ENCODE assay signal across 17 cellular contexts in genomic region chr9:94142353-94142752, GRCh38. TPM values are rescaled to one million over a fixed set of nuclear protein-coding genes. Genes with fewer than 3 reads are reported as not detected.
DNase-seq lines count a peak whose midpoint lies in the region; ATAC-seq and TF ChIP-seq lines count a peak whose summit lies in the region.
"Had no signal": no experiment of that assay in that cellular context is flagged by ENCODE, and none has a peak within 500 bp of the region (broad histone marks: within the 10 kb centered on the region; RNA-seq: fewer than 3 reads in every experiment).

No MANE protein-coding gene starts in this region.

- POLR2A ChIA-PET in IMR-90 (lab: Charles Lee; ENCODE audit: unreplicated experiment), result interaction anchor here (0.6 kb wide), 1 partner anchor 82 kb away, joined by 3 read pairs; no protein-coding TSS in a partner anchor

- H3K4me3 ChIP-seq in IMR-90 (ENCODE audit: insufficient read depth, low read depth, low read length), result no peak overlapping the region
- no peak overlapping the region for H3K4me3 ChIP-seq in ascending aorta
- H3K4me3 ChIP-seq in lower lobe of right lung, result no peak overlapping the region
- no peak overlapping the region for H3K4me3 ChIP-seq in tibial artery
- H3K4me3 ChIP-seq: A549, SK-N-MC had no signal

- no peak for TF ChIP-seq POLR2A in IMR-90 (IDR thresholded peaks at IDR 0.05; ENCODE audit: low read depth, low read length)

- H3K9me3 ChIP-seq in IMR-90 (ENCODE audit: control insufficient read depth, insufficient read depth, low read length) (no peaks in the 10 kb centered on the region), ascending aorta (no peaks in the 10 kb centered on the region), lower lobe of right lung (no peaks in the 10 kb centered on the region), tibial artery (no peaks in the 10 kb centered on the region)
- H3K9me3 ChIP-seq: A549, BE2C had no signal

- peaks cover 24% of the 10 kb centered on the region for H3K4me1 ChIP-seq in IMR-90 (ENCODE audit: control insufficient read depth, insufficient read depth, low read length)
- peaks cover 24 to 51% of the 10 kb centered on the region in 2 donors for H3K4me1 ChIP-seq in ascending aorta
- peaks cover 47% of the 10 kb centered on the region for H3K4me1 ChIP-seq in lower lobe of right lung
- H3K4me1 ChIP-seq in tibial artery, result peaks cover 0 to 64% (median 42%) of the 10 kb centered on the region in 4 donors

- H3K4me3 Mint-ChIP-seq in Calu3 (ENCODE audit: low read depth, unreplicated experiment), result no peak overlapping the region

- no peak overlapping the region for H2AK9ac ChIP-seq in IMR-90 (replicated peaks; ENCODE audit: low read depth, low read length, poor library complexity)

- H3K4ac ChIP-seq in IMR-90 (ENCODE audit: low read depth, low read length), result peak overlapping the region; percentile 38; the same call in 1 of the 2 replicates

- CTCF ChIA-PET in IMR-90 (lab: Yijun Ruan, JAX) (no interaction called here), Calu3 (lab: Charles Lee) (no interaction called here)

- no peak overlapping the region for H3K27ac Mint-ChIP-seq in Calu3 (ENCODE audit: unreplicated experiment)

- peaks cover 17% of the 10 kb centered on the region for H3K9me1 ChIP-seq in IMR-90 (ENCODE audit: insufficient read depth, low read length)

- dilution Hi-C loops in IMR-90 (cut with HindIII; ENCODE audit: low sequenced_read_pairs, unreplicated experiment), result no loop called here

- no peak overlapping the region for H4K91ac ChIP-seq in IMR-90 (ENCODE audit: insufficient read depth, low read depth, low read length)

- 78% methylated on average over 1 of the region's 5 CpGs; no CpG with 5 or more reads in 1 of the 2 experiments for WGBS in IMR-90 (ENCODE audit: extremely low coverage in 2 of 2, insufficient read length in 1 of 2), 2 experiments

- H3K9ac ChIP-seq in IMR-90 (ENCODE audit: low read depth, low read length), result no peak overlapping the region

- H3K27ac ChIP-seq in IMR-90 (ENCODE audit: insufficient read depth, low read length) (no peak overlapping the region), ascending aorta (peak overlapping the region; percentile 95), lower lobe of right lung (peak overlapping the region; percentile 77), tibial artery (peak overlapping the region; percentile 87 to 89)
- H3K27ac ChIP-seq: SK-N-MC had no signal

- H2BK20ac ChIP-seq in IMR-90 (ENCODE audit: low read depth, low read length), result no peak overlapping the region

- H2BK15ac ChIP-seq in IMR-90 (ENCODE audit: low read depth, low read length), result peak overlapping the region; percentile 9; the same call in 1 of the 3 replicates

- no peaks in the 10 kb centered on the region for H3K27me3 Mint-ChIP-seq in Calu3 (ENCODE audit: unreplicated experiment)

- TF ChIP-seq RAD21 in IMR-90 (IDR thresholded peaks at IDR 0.05; ENCODE audit: low read length), result no peak

- no peak overlapping the region for H3K23ac ChIP-seq in IMR-90 (ENCODE audit: low read depth, low read length)

- H3K36me3 ChIP-seq in IMR-90 (ENCODE audit: control insufficient read depth, insufficient read depth, low read length), result no peaks in the 10 kb centered on the region
- H3K36me3 ChIP-seq in ascending aorta, result no peaks in the 10 kb centered on the region
- no peaks in the 10 kb centered on the region for H3K36me3 ChIP-seq in lower lobe of right lung
- no peaks in the 10 kb centered on the region for H3K36me3 ChIP-seq in tibial artery
- H3K36me3 ChIP-seq: BE2C had no signal

- no peak overlapping the region for H3K18ac ChIP-seq in IMR-90 (ENCODE audit: low read depth, low read length)

- H3K4me1 Mint-ChIP-seq in Calu3 (ENCODE audit: low read depth, unreplicated experiment), result peaks cover 15% of the 10 kb centered on the region

- no peaks in the 10 kb centered on the region for H3K36me3 Mint-ChIP-seq in Calu3 (ENCODE audit: insufficient read depth, unreplicated experiment)

- no peaks in the 10 kb centered on the region for H3K27me3 ChIP-seq in IMR-90 (ENCODE audit: control insufficient read depth, insufficient read depth, low read length)
- no peaks in the 10 kb centered on the region for H3K27me3 ChIP-seq in ascending aorta
- no peaks in the 10 kb centered on the region for H3K27me3 ChIP-seq in lower lobe of right lung (ENCODE audit: low read depth)
- H3K27me3 ChIP-seq in tibial artery, result no peaks in the 10 kb centered on the region
- H3K27me3 ChIP-seq: BE2C had no signal

- ATAC-seq in IMR-90 (ENCODE audit: low read depth) (no peak), lower lobe of right lung (no peak), GM18861 (IDR thresholded peaks at IDR 0.05; ENCODE audit: unreplicated experiment) (no peak)
- ATAC-seq: A549 had no signal

- peak overlapping the region; percentile 51; the same call in 1 of the 2 replicates for H2AK5ac ChIP-seq in IMR-90 (ENCODE audit: low read depth, low read length)

- no peak for TF ChIP-seq CTCF in IMR-90 (conservative IDR thresholded peaks at IDR 0.05; ENCODE audit: low read depth, low read length)
- TF ChIP-seq CTCF in ascending aorta (IDR thresholded peaks at IDR 0.05), result no peak
- no peak for TF ChIP-seq CTCF in lower lobe of right lung (IDR thresholded peaks at IDR 0.05)
- no peak for TF ChIP-seq CTCF in tibial artery (IDR thresholded peaks at IDR 0.05)
- no peak for TF ChIP-seq CTCF in Calu3 (IDR thresholded peaks at IDR 0.05; ENCODE audit: unreplicated experiment)

- H4K20me1 ChIP-seq in IMR-90 (ENCODE audit: insufficient read depth, low read length), result no peaks in the 10 kb centered on the region

- no peak overlapping the region for H2BK5ac ChIP-seq in IMR-90 (ENCODE audit: low read depth, low read length, poor library complexity, severe bottlenecking)

- H2AFZ ChIP-seq in IMR-90 (replicated peaks; ENCODE audit: low read length, poor library complexity), result no peak overlapping the region

- 0 out of 4 replicates have a peak, but pooled peaks cover 2 to 4% of the 10 kb centered on the region in 2 experiments for H3K79me1 ChIP-seq in IMR-90 (ENCODE audit: low read depth in 1 of 2, low read length in 2 of 2)

- no peak overlapping the region for H2BK120ac ChIP-seq in IMR-90 (ENCODE audit: low read depth, low read length)

- H4K5ac ChIP-seq in IMR-90 (ENCODE audit: low read depth, low read length), result no peak overlapping the region

- in situ Hi-C loops in IMR-90 (cut with MboI; ENCODE audit: low sequenced_read_pairs), result no loop called here

- no peaks in the 10 kb centered on the region for H3K9me3 Mint-ChIP-seq in Calu3 (ENCODE audit: low read depth, unreplicated experiment)

- no peak overlapping the region for H3K4me2 ChIP-seq in IMR-90 (ENCODE audit: low read depth, low read length)
- H3K4me2 ChIP-seq: A549 had no signal

- H3K56ac ChIP-seq in IMR-90 (ENCODE audit: extremely low read depth, insufficient read depth, low read length), result no peak overlapping the region

- no peak overlapping the region for H3K14ac ChIP-seq in IMR-90 (replicated peaks; ENCODE audit: low read depth, low read length)

- no TSS peak for BruUV-seq in IMR-90 (replicated peaks; lab: Mats Ljungman, UMichigan)
- BruUV-seq in Calu3 (replicated peaks; lab: Mats Ljungman, UMichigan), result no TSS peak

- no peak overlapping the region for H4K8ac ChIP-seq in IMR-90 (ENCODE audit: low read depth in 2 of 2, low read length in 2 of 2)

- no peak for DNase-seq in IMR-90
- DNase-seq in ascending aorta (ENCODE audit: low spot score in 2 of 2), result no peak
- no peak for DNase-seq in lower lobe of right lung
- DNase-seq in tibial artery, result no peak
- no peak for DNase-seq in Calu3
- no peak for DNase-seq in activated effector memory CD4-positive, alpha-beta T cell treated with Interleukin-2 at 50 U/mL for 16 hours
- DNase-seq: BE2C, EL, GF-D8, NCI-H1694, NCI-H2081, NCI-H2171 treated with DMSO at 0.1 percent for 48 hours, NCI-H524 treated with DMSO at 0.1 percent for 48 hours, SHP77 treated with DMSO at 0.1 percent for 48 hours had no signal

- intact Hi-C loops in IMR-90 (cut with micrococcal nuclease) (no loop called here), ascending aorta (cut with DNase I) (no loop called here), lower lobe of right lung (cut with DNase I) (no loop called here), tibial artery (cut with DNase I; ENCODE audit: low total_unique reads) (no loop called here), Calu3 (cut with micrococcal nuclease; ENCODE audit: unreplicated experiment) (no loop called here)

TF ChIP-seq in IMR-90, 13 proteins besides CTCF, POLR2A, EP300 and RAD21:
- peak; percentile 57; the same call in 1 of the 2 replicates for TF ChIP-seq CEBPB (IDR thresholded peaks at IDR 0.05; ENCODE audit: low read depth, low read length)
- TF ChIP-seq, protein P1, sequence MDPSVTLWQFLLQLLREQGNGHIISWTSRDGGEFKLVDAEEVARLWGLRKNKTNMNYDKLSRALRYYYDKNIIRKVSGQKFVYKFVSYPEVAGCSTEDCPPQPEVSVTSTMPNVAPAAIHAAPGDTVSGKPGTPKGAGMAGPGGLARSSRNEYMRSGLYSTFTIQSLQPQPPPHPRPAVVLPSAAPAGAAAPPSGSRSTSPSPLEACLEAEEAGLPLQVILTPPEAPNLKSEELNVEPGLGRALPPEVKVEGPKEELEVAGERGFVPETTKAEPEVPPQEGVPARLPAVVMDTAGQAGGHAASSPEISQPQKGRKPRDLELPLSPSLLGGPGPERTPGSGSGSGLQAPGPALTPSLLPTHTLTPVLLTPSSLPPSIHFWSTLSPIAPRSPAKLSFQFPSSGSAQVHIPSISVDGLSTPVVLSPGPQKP (IDR thresholded peaks at IDR 0.05; ENCODE audit: borderline replicate concordance, low read depth, low read length), result no peak
- no peak for TF ChIP-seq MAZ (IDR thresholded peaks at IDR 0.05; ENCODE audit: borderline replicate concordance, low read depth, low read length)
- TF ChIP-seq CHD1 (IDR thresholded peaks at IDR 0.05; ENCODE audit: low read depth, low read length), result no peak
TF ChIP-seq in IMR-90: peak in this region for 1.

RNA-seq across cellular contexts. Expression of gene PTPDC1, which starts 58.1 kb away (rescaled TPM):
- total RNA-seq in IMR-90 (2012; rRNA removed) (6.1 TPM in 2 replicates), ascending aorta (5.9 TPM), lower lobe of right lung (11.0 TPM), Calu3 (2022) (7.6 and 8.2 TPM in 2 replicates)
- 3.3 and 3.9 TPM in 2 replicates for polyA plus RNA-seq in IMR-90 (2012; rRNA removed)
- 1.2 and 1.4 TPM in 2 replicates for polyA plus RNA-seq in IMR-90 (2012; cell fraction: cytosol; rRNA removed)
- polyA plus RNA-seq in IMR-90 (2012; cell fraction: nucleus; rRNA removed; ENCODE audit: low replicate concordance), result 4.2 and 16.8 TPM in 2 replicates
